In the genomic region with DNA sequence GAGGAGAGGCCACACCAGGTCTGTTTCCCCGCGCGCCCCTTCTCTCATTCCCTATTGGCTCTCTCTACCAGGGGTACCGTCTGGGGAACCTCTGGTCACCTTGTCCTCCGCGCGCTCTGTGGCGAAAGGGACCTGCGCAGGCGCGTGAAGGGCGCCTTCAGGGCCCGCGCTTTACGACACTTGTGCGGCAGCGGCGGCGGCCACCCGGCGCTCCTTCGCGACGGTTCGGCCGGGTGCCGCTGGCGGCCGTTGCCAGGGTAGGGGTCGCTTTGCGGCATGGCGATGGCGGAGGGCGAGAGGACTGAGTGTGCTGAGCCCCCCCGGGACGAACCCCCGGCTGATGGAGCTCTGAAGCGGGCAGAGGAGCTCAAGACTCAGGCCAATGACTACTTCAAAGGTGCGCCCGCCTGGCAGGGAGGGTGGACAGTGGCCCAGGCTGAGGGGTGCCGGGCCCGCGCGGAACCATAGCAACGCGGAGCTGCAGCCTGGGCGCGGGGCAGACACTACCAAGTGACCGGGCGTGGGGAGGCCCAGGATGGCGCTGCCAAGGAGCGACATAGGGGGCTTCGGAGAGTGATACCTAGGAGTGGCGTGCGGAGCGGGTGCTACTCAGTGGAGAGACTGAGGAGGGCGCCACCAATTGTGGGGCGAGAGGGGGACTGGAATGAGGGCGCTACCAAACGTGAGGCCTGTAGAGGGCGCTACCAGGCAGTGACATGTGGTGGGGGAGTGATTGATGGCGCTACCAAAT, we compare ENCODE assay signal across 7 cellular contexts. TPM values are rescaled to one million over a fixed set of nuclear protein-coding genes. Genes with fewer than 3 reads are reported as not detected.
A peak's percentile ranks its signal among the peaks of the same experiment; 100 is the strongest.
DNase-seq lines count a peak whose midpoint lies in the region; ATAC-seq, FAIRE-seq and TF ChIP-seq lines count a peak whose summit lies in the region.

A gene with protein sequence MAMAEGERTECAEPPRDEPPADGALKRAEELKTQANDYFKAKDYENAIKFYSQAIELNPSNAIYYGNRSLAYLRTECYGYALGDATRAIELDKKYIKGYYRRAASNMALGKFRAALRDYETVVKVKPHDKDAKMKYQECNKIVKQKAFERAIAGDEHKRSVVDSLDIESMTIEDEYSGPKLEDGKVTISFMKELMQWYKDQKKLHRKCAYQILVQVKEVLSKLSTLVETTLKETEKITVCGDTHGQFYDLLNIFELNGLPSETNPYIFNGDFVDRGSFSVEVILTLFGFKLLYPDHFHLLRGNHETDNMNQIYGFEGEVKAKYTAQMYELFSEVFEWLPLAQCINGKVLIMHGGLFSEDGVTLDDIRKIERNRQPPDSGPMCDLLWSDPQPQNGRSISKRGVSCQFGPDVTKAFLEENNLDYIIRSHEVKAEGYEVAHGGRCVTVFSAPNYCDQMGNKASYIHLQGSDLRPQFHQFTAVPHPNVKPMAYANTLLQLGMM (plus strand): TSS at position 267 of the 751 bp plus-strand sequence. CDS start 10 bp downstream, at position 277.

- peak; percentile 87 to 88 for TF ChIP-seq CTCF in brain (conservative IDR thresholded peaks at IDR 0.05)

- WGBS in iPS DF 6.9 (ENCODE audit: insufficient coverage, insufficient read length) = no CpG with 5 or more reads among the region's 62 CpGs

- H3K27me3 ChIP-seq in iPS DF 6.9 (ENCODE audit: control insufficient read depth, insufficient read depth, low read length) = no peaks in the 10 kb centered on the region

- H3K4me1 Mint-ChIP-seq in brain = peaks cover 48% of the 10 kb centered on the region

- peak within 1 kb of the TSS; percentile 95 to 98 (median 97) for H3K4me3 Mint-ChIP-seq in brain

- H3K4me3 ChIP-seq in iPS DF 6.9 (ENCODE audit: low read length) = peak within 1 kb of the TSS; percentile 83
- peak within 1 kb of the TSS; percentile 97 for H3K4me3 ChIP-seq in skeletal muscle cell (ENCODE audit: low read depth, low read length)

- 0 out of 2 replicates have a peak, but pooled peaks cover 2% of the 10 kb centered on the region for H3K4me1 ChIP-seq in iPS DF 6.9 (ENCODE audit: control insufficient read depth, insufficient read depth, low read length)

- peaks cover 0 to 6% (median 0%) of the 10 kb centered on the region in 5 experiments for H3K9me3 Mint-ChIP-seq in brain

- H3K27ac Mint-ChIP-seq in brain = peak within 1 kb of the TSS; percentile 91 to 99 (median 96)

- no peaks in the 10 kb centered on the region for H3K9me3 ChIP-seq in iPS DF 6.9 (ENCODE audit: control insufficient read depth, insufficient read depth, low read length)

- FAIRE-seq in GM18507 (lab: Jason Lieb, UNC) = peak; percentile 91

- peaks cover 2% of the 10 kb centered on the region for H3K36me3 Mint-ChIP-seq in brain

- DNase-seq in GM18507 (ENCODE audit: extremely low spot score, insufficient read length, low read depth) = peak; percentile 97
- peak; percentile 79 for DNase-seq in NCI-H2107 treated with DMSO at 0.1 percent for 48 hours (lab: John Stamatoyannopoulos, UW; ENCODE audit: unreplicated experiment)
- DNase-seq in UCSD-AML1 (lab: John Stamatoyannopoulos, UW; ENCODE audit: unreplicated experiment) = peak; percentile 94
- peak; percentile 87 for DNase-seq in iPS DF 6.9 (ENCODE audit: low read depth, low spot score)
- peak; percentile 85 for DNase-seq in skeletal muscle cell (ENCODE audit: low read depth)

- H3K27me3 Mint-ChIP-seq in brain = peaks cover 6% of the 10 kb centered on the region

- H3K36me3 ChIP-seq in iPS DF 6.9 (ENCODE audit: control insufficient read depth, insufficient read depth, low read length) = no peaks in the 10 kb centered on the region

- peak; percentile 60 for ATAC-seq in HG03045 (IDR thresholded peaks at IDR 0.05; ENCODE audit: unreplicated experiment)

- no peak within 1 kb of the TSS for H3K27ac ChIP-seq in iPS DF 6.9 (ENCODE audit: low read length)

RNA-seq across cellular contexts. Expression of the gene that starts here (rescaled TPM):
- polyA plus RNA-seq in brain (ENCODE audit: insufficient read depth, low read depth, low replicate concordance) = 96.7 TPM
